8 cellular contexts compared by ENCODE assay signal in the genomic region with DNA sequence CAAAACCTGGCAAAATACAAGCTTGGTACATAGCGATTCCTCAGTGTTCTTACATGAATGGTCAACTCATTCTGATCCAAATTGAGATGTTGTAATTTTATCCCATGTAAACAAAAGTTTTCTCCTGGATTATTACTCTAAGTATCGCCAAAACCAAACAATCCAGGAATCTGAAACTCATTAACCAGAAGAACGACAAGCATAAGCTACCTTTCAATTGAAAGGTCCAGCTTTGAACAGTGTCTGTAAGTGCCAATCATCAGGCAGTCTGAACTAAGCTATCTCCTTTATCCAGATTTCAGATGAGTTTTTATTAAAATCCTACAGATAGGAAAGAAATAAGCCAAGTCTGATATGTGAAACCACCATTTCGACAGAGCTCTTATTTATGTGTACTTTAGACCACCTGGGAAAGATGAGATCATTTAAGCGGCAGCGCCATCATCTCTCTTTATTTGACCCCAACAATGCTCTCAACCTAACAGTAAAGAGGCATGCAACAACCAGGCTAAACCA. TPM values are rescaled to one million over a fixed set of nuclear protein-coding genes. Genes with fewer than 3 reads are reported as not detected.
A peak's percentile ranks its signal among the peaks of the same experiment; 100 is the strongest.
DNase-seq lines count a peak whose midpoint lies in the region; ATAC-seq and TF ChIP-seq lines count a peak whose summit lies in the region.

No MANE protein-coding gene starts in this region.

- peaks cover 7% of the 10 kb centered on the region for H3K4me1 Mint-ChIP-seq in Caco-2 (ENCODE audit: low read depth, unreplicated experiment)
- peaks cover 26% of the 10 kb centered on the region for H3K4me1 Mint-ChIP-seq in neural progenitor cell

- no peaks in the 10 kb centered on the region for H3K27me3 Mint-ChIP-seq in Caco-2 (ENCODE audit: insufficient read depth, unreplicated experiment)
- peaks cover 8% of the 10 kb centered on the region for H3K27me3 Mint-ChIP-seq in neural progenitor cell (ENCODE audit: insufficient read depth, low read depth)

- H3K27me3 ChIP-seq in Caco-2 (replicated peaks; ENCODE audit: control insufficient read depth, insufficient read depth, low read length) (no peaks in the 10 kb centered on the region), MM.1S (replicated peaks; ENCODE audit: insufficient read depth, low read length) (no peaks in the 10 kb centered on the region), dorsolateral prefrontal cortex (no peaks in the 10 kb centered on the region), neural progenitor cell (no peaks in the 10 kb centered on the region)

- H3K9ac ChIP-seq in MM.1S (ENCODE audit: low read length) (peak overlapping the region; percentile 97), neural progenitor cell (peak overlapping the region; percentile 89)

- H3K4me3 Mint-ChIP-seq in Caco-2 (ENCODE audit: unreplicated experiment) (peak overlapping the region; percentile 89), neural progenitor cell (peak overlapping the region; percentile 98)

- no peak for TF ChIP-seq CTCF in Caco-2 (IDR thresholded peaks at IDR 0.05; ENCODE audit: insufficient read depth in 1 of 2, low read depth in 1 of 2, low read length in 1 of 2, severe bottlenecking in 1 of 2, unreplicated experiment in 1 of 2)
- no peak for TF ChIP-seq CTCF in MM.1S (IDR thresholded peaks at IDR 0.05; ENCODE audit: low read length)
- TF ChIP-seq CTCF in dorsolateral prefrontal cortex (IDR thresholded peaks at IDR 0.05 in 54 of 56, conservative IDR thresholded peaks at IDR 0.05 in 2 of 56; ENCODE audit: low read depth in 1 of 56, partially characterized antibody in 56 of 56) = no peak
- no peak for TF ChIP-seq CTCF in neural progenitor cell (IDR thresholded peaks at IDR 0.05)

- intact Hi-C loops in Caco-2 (cut with micrococcal nuclease; ENCODE audit: unreplicated experiment) (loop anchor here (5.0 kb wide), 1 partner anchor 127 kb away; no protein-coding TSS in a partner anchor), dorsolateral prefrontal cortex (cut with DNase I) (loop anchor here (5.0 to 10.0 kb wide), 7 partner anchors 83 to 910 kb away; a partner anchor contains a TSS)

- H2AFZ ChIP-seq in MM.1S (ENCODE audit: low read length) = no peak overlapping the region
- H2AFZ ChIP-seq in neural progenitor cell (replicated peaks) = peak overlapping the region; percentile 54

- H3K4me2 ChIP-seq in MM.1S (ENCODE audit: low read depth, low read length) = peak overlapping the region; percentile 83
- peak overlapping the region; percentile 87 for H3K4me2 ChIP-seq in neural progenitor cell

- DNase-seq in Caco-2 (no peak), MM.1S (no peak), dorsolateral prefrontal cortex (no peak), neural progenitor cell (ENCODE audit: low spot score) (peak; percentile 8), caudate nucleus (lab: John Stamatoyannopoulos, UW) (no peak), GF-D8 (lab: John Stamatoyannopoulos, UW) (no peak)

- no peaks in the 10 kb centered on the region for H3K36me3 ChIP-seq in Caco-2 (ENCODE audit: control insufficient read depth, insufficient read depth, low read length)
- H3K36me3 ChIP-seq in MM.1S (replicated peaks; ENCODE audit: insufficient read depth, low read length) = no peaks in the 10 kb centered on the region
- no peaks in the 10 kb centered on the region for H3K36me3 ChIP-seq in neural progenitor cell

- peak overlapping the region; percentile 57 for H3K4me3 ChIP-seq in Caco-2 (ENCODE audit: low read depth, low read length)
- peak overlapping the region; percentile 99 for H3K4me3 ChIP-seq in MM.1S (ENCODE audit: low read length)
- peak overlapping the region; percentile 68 to 95 (median 84) for H3K4me3 ChIP-seq in dorsolateral prefrontal cortex
- H3K4me3 ChIP-seq in neural progenitor cell = peak overlapping the region; percentile 83

- POLR2A ChIA-PET in Caco-2 (lab: Charles Lee) = no interaction called here

- H3K9me3 ChIP-seq in Caco-2 (no peaks in the 10 kb centered on the region), MM.1S (replicated peaks; ENCODE audit: insufficient read depth, low read length) (no peaks in the 10 kb centered on the region), neural progenitor cell (ENCODE audit: low read depth) (no peaks in the 10 kb centered on the region)

- peaks cover 9% of the 10 kb centered on the region for H3K36me3 Mint-ChIP-seq in Caco-2 (ENCODE audit: insufficient read depth, unreplicated experiment)
- H3K36me3 Mint-ChIP-seq in neural progenitor cell = peaks cover 36% of the 10 kb centered on the region

- H3F3A ChIP-seq in MM.1S (ENCODE audit: insufficient read depth, low read length) = peaks cover 17% of the 10 kb centered on the region
- peaks cover 26% of the 10 kb centered on the region for H3F3A ChIP-seq in neural progenitor cell (ENCODE audit: low read depth)

- H3K4me1 ChIP-seq in Caco-2 = no peaks in the 10 kb centered on the region
- peaks cover 35% of the 10 kb centered on the region for H3K4me1 ChIP-seq in MM.1S (ENCODE audit: low read length)
- H3K4me1 ChIP-seq in neural progenitor cell = peaks cover 35% of the 10 kb centered on the region

- peaks cover 67% of the 10 kb centered on the region for H3K79me2 ChIP-seq in MM.1S (ENCODE audit: low read length)
- H3K79me2 ChIP-seq in neural progenitor cell (ENCODE audit: low read depth) = peaks cover 68% of the 10 kb centered on the region

- H4K20me1 ChIP-seq in MM.1S (ENCODE audit: insufficient read depth, low read length) (peaks cover 16% of the 10 kb centered on the region; the same call in 1 of the 2 replicates), neural progenitor cell (ENCODE audit: low read depth) (peaks cover 52% of the 10 kb centered on the region)

- no peak for ATAC-seq in GM21447 (IDR thresholded peaks at IDR 0.05; ENCODE audit: unreplicated experiment)
- no peak for ATAC-seq in activated CD4-positive, CD25-positive, alpha-beta regulatory T cell treated with anti-CD3 and anti-CD28 coated beads, Interleukin-2, amount 50 U/mL, for 24 hours

- H3K9me3 Mint-ChIP-seq in Caco-2 (ENCODE audit: unreplicated experiment) = no peaks in the 10 kb centered on the region
- peaks cover 6% of the 10 kb centered on the region for H3K9me3 Mint-ChIP-seq in neural progenitor cell

- H3K27ac Mint-ChIP-seq in Caco-2 (ENCODE audit: unreplicated experiment) (peak overlapping the region; percentile 43), neural progenitor cell (peak overlapping the region; percentile 98)

- no peaks in the 10 kb centered on the region for H3K9me2 ChIP-seq in MM.1S (replicated peaks; ENCODE audit: insufficient read depth, low read length)

- peak overlapping the region; percentile 85; the same call in 1 of the 2 replicates for H3K27ac ChIP-seq in MM.1S (ENCODE audit: low read length)
- H3K27ac ChIP-seq in dorsolateral prefrontal cortex = peak overlapping the region in 14 of 59 donors; percentile 6 to 97 (median 91)
- no peak overlapping the region for H3K27ac ChIP-seq in neural progenitor cell
- no peak overlapping the region for H3K27ac ChIP-seq in caudate nucleus (ENCODE audit: low read depth, low read length)

- CTCF ChIA-PET in Caco-2 (lab: Charles Lee) = no interaction called here

- TSS peak; percentile 21 for BruUV-seq in Caco-2 (replicated peaks; lab: Mats Ljungman, UMichigan)

RNA-seq across cellular contexts. Expression of a gene that starts 2.3 kb away (rescaled TPM):
- total RNA-seq in Caco-2 (2022) (44.8 and 47.0 TPM in 2 replicates), dorsolateral prefrontal cortex (10 to 100 TPM; 16.1 to 34.8 (median 23.9) TPM), neural progenitor cell (ENCODE audit: low replicate concordance) (67.5 and 94.7 TPM in 2 replicates)
